ENCODE assay signal across 19 cellular contexts in the genomic region with DNA sequence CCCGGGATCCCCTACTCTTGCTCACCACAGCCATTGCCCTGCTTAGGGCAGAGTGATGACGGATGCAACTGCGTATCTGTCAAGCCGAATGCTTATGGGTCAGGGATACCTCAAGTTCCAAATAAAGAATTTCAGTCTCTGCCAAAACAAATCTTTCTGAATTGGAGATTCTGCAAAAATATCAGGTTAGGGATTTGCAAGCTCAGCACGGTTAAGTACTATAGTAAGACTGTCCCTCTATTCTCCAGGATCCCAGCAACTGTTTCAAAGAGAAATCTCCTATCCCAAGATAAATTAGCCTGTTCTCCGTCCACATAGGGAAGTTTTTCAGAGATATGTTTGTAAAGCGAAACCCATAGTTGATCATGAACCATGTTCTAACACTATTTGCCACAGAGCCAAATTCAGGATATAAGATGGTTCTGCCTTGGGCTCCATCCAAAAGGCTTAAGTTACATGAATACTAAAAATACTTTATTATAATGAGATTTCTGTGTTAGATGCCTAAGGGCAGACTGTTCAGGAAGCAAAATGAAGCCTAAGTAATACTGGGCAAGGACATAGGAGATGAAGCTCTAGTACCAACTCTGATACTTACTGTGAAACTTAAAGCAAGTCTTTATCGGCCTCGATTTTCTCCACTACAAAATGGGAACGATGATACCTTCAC.
DNase-seq lines count a peak whose midpoint lies in the region; ATAC-seq, FAIRE-seq and TF ChIP-seq lines count a peak whose summit lies in the region.
"Had no signal": no experiment of that assay in that cellular context is flagged by ENCODE, and none has a peak within 500 bp of the region (broad histone marks: within the 10 kb centered on the region; RNA-seq: fewer than 3 reads in every experiment).

No MANE protein-coding gene starts in this region.

- H3K4me3 ChIP-seq in HepG2 (replicated peaks in 1 of 3; ENCODE audit: insufficient read depth in 1 of 3, low read depth in 2 of 3, low read length in 3 of 3): no peak overlapping the region
- H3K4me3 ChIP-seq in right lobe of liver: no peak overlapping the region
- H3K4me3 ChIP-seq in psoas muscle: peak overlapping the region; percentile 19
- H3K4me3 ChIP-seq in aorta (ENCODE audit: low read length in 2 of 2): no peak overlapping the region
- H3K4me3 ChIP-seq: SJSA1, skin epidermis had no signal

- TF ChIP-seq POLR2A in HepG2 (IDR thresholded peaks at IDR 0.05; ENCODE audit: insufficient read depth in 1 of 2, low read depth in 2 of 2, low read length in 2 of 2): no peak
- TF ChIP-seq POLR2A in right lobe of liver (IDR thresholded peaks at IDR 0.05): no peak

- H3K27me3 ChIP-seq in HepG2 (ENCODE audit: control insufficient read depth in 1 of 2, insufficient read depth in 2 of 2, low read length in 2 of 2) (no peaks in the 10 kb centered on the region), right lobe of liver (no peaks in the 10 kb centered on the region), psoas muscle (ENCODE audit: insufficient read depth in 3 of 3, low read length in 2 of 3) (no peaks in the 10 kb centered on the region), aorta (ENCODE audit: control insufficient read depth in 1 of 2, insufficient read depth in 2 of 2, low read length in 1 of 2) (no peaks in the 10 kb centered on the region)
- H3K27me3 ChIP-seq: SJSA1 had no signal

- CTCF ChIA-PET in HepG2 (lab: Yijun Ruan, JAX; ENCODE audit: low intra/inter-chr PET ratio, low total read pairs): no interaction called here

- H3K9ac ChIP-seq in HepG2 (ENCODE audit: insufficient read depth, low read depth, low read length): no peak overlapping the region

- in situ Hi-C loops in HepG2 (cut with HindIII; ENCODE audit: extremely low pct_ligation_motif_present, low pct_unique_long_range_greater_than_20kb): no loop called here

- no peak for TF ChIP-seq RAD21 in HepG2 (CRISPR knock-in tag; IDR thresholded peaks at IDR 0.05)

- H4K20me1 ChIP-seq in HepG2 (ENCODE audit: insufficient read depth, low read length): no peaks in the 10 kb centered on the region

- no TSS peak for BruUV-seq in HepG2 (replicated peaks; lab: Mats Ljungman, UMichigan)

- DNase-seq in HepG2 (ENCODE audit: low spot score) (no peak), right lobe of liver (no peak), fibroblast of the conjunctiva (ENCODE audit: low read depth) (peak; percentile 28), psoas muscle (no peak), aorta (no peak), NCI-H2029 treated with DMSO at 0.1 percent for 48 hours (lab: John Stamatoyannopoulos, UW) (no peak)
- DNase-seq: activated CD4-positive, CD25-positive, alpha-beta regulatory T cell treated with anti-CD3 and anti-CD28 coated beads, Interleukin-2, amount 50 U/mL, for 72 hours; activated naive CD8-positive, alpha-beta T cell treated with anti-CD3 and anti-CD28 coated beads, Interleukin-2, amount 50 U/mL, for 24 hours; DMS 273 treated with DMSO at 0.1 percent for 48 hours; effector memory CD4-positive, alpha-beta T cell; midbrain; PC-3; stimulated activated CD4-positive, alpha-beta T cell treated with anti-CD3 and anti-CD28 coated beads, Interleukin-4, amount 100 ng/mL, for 1 hour; T1000 had no signal

- ATAC-seq in HepG2: no peak
- ATAC-seq in right lobe of liver: no peak
- ATAC-seq in psoas muscle: peak; percentile 40 to 61 (median 53)
- no peak for ATAC-seq in aorta (ENCODE audit: low FRiP score)
- no peak for ATAC-seq in HG02981 (IDR thresholded peaks at IDR 0.05; ENCODE audit: unreplicated experiment)
- no peak for ATAC-seq in HG03442 (IDR thresholded peaks at IDR 0.05; ENCODE audit: unreplicated experiment)
- ATAC-seq: activated naive CD8-positive, alpha-beta T cell treated with anti-CD3 and anti-CD28 coated beads, Interleukin-2, amount 50 U/mL, for 24 hours; PC-3 had no signal

- no peak overlapping the region for H3K4me2 ChIP-seq in HepG2 (ENCODE audit: low read depth, low read length)

- H3K79me2 ChIP-seq in HepG2 (ENCODE audit: insufficient read depth, low read length): no peaks in the 10 kb centered on the region

- WGBS in HepG2 (ENCODE audit: low lambda C conversion rate): 96% methylated on average over 10 of the region's 10 CpGs
- 78% methylated on average over 10 of the region's 10 CpGs for WGBS in right lobe of liver (ENCODE audit: insufficient coverage, low coverage, low lambda C conversion rate, missing lambda C conversion rate)
- WGBS in psoas muscle, 3 donors: 40 to 70% (median 43%) methylated on average over 10 of the region's 10 CpGs
- 55 to 60% methylated on average over 10 of the region's 10 CpGs for WGBS in aorta, 2 donors

- TF ChIP-seq CTCF in HepG2 (CRISPR knock-in tag; IDR thresholded peaks at IDR 0.05) (no peak), right lobe of liver (IDR thresholded peaks at IDR 0.05) (no peak), psoas muscle (IDR thresholded peaks at IDR 0.05) (no peak)

- no peak overlapping the region for H2AFZ ChIP-seq in HepG2 (ENCODE audit: low read length)

- FAIRE-seq in HepG2 (lab: Jason Lieb, UNC): no peak
- FAIRE-seq: GM12892 had no signal

- peaks cover 85% of the 10 kb centered on the region for H3K4me1 ChIP-seq in HepG2 (ENCODE audit: insufficient read depth, low read length)
- peaks cover 0 to 12% (median 5%) of the 10 kb centered on the region in 4 donors for H3K4me1 ChIP-seq in right lobe of liver
- H3K4me1 ChIP-seq in psoas muscle: peaks cover 19% of the 10 kb centered on the region
- H3K4me1 ChIP-seq in aorta (ENCODE audit: control insufficient read depth in 1 of 2, insufficient read depth in 2 of 2, low read length in 2 of 2): no peaks in the 10 kb centered on the region

- no peak overlapping the region for H3K27ac ChIP-seq in HepG2 (ENCODE audit: extremely low read length, insufficient read depth, low read length)
- H3K27ac ChIP-seq in right lobe of liver: no peak overlapping the region
- H3K27ac ChIP-seq in psoas muscle: peak overlapping the region; percentile 65
- peak overlapping the region; percentile 72 to 89 for H3K27ac ChIP-seq in aorta (ENCODE audit: low read depth in 1 of 2, low read length in 2 of 2)
- H3K27ac ChIP-seq: SJSA1 had no signal

- H3K9me3 ChIP-seq in HepG2 (ENCODE audit: low read length) (no peaks in the 10 kb centered on the region), right lobe of liver (no peaks in the 10 kb centered on the region), psoas muscle (no peaks in the 10 kb centered on the region), aorta (ENCODE audit: control insufficient read depth, low read length) (no peaks in the 10 kb centered on the region)
- H3K9me3 ChIP-seq: SJSA1 had no signal

- no peak for TF ChIP-seq EP300 in HepG2 (IDR thresholded peaks at IDR 0.05; ENCODE audit: low read depth in 2 of 2, low read length in 2 of 2)
- no peak for TF ChIP-seq EP300 in HepG2 (CRISPR knock-in tag; IDR thresholded peaks at IDR 0.05; ENCODE audit: borderline replicate concordance)

- POLR2A ChIA-PET in HepG2 (lab: Yijun Ruan, JAX): no interaction called here

- intact Hi-C loops in HepG2 (cut with micrococcal nuclease; ENCODE audit: unreplicated experiment) (loop anchor here (2.0 kb wide), 2 partner anchors 69 to 99 kb away; no protein-coding TSS in a partner anchor), right lobe of liver (cut with DNase I) (no loop called here), psoas muscle (cut with DNase I) (loop anchor here in 1 of 2 donors (5.0 kb wide), 1 partner anchor 312 kb away; no protein-coding TSS in a partner anchor), aorta (cut with DNase I) (loop anchor here (5.0 to 10.0 kb wide), 8 partner anchors 98 to 901 kb away; a partner anchor contains a TSS)

- no peaks in the 10 kb centered on the region for H3K36me3 ChIP-seq in HepG2 (replicated peaks in 1 of 2; ENCODE audit: control insufficient read depth in 1 of 2, insufficient read depth in 2 of 2, low read length in 2 of 2)
- H3K36me3 ChIP-seq in right lobe of liver: no peaks in the 10 kb centered on the region
- H3K36me3 ChIP-seq in psoas muscle (ENCODE audit: insufficient read depth in 1 of 2, low read depth in 1 of 2): no peaks in the 10 kb centered on the region
- H3K36me3 ChIP-seq in aorta (ENCODE audit: control insufficient read depth in 1 of 2, insufficient read depth in 2 of 2, low read length in 1 of 2): no peaks in the 10 kb centered on the region
- H3K36me3 ChIP-seq: SJSA1 had no signal

TF ChIP-seq in HepG2, 621 proteins besides CTCF, POLR2A, EP300 and RAD21:
- TF ChIP-seq ZNF629 (CRISPR knock-in tag; conservative IDR thresholded peaks at IDR 0.05) (peak; percentile 53), MAFF (IDR thresholded peaks at IDR 0.05; ENCODE audit: low read depth, low read length) (peak; percentile 51; the same call in 1 of the 2 replicates), MAFK (conservative IDR thresholded peaks at IDR 0.05 in 1 of 2, IDR thresholded peaks at IDR 0.05 in 1 of 2; ENCODE audit: low read length in 2 of 2) (peak; percentile 63 to 77)
- TF ChIP-seq, protein P1, sequence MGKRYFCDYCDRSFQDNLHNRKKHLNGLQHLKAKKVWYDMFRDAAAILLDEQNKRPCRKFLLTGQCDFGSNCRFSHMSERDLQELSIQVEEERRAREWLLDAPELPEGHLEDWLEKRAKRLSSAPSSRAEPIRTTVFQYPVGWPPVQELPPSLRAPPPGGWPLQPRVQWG (CRISPR knock-in tag; IDR thresholded peaks at IDR 0.05; ENCODE audit: borderline replicate concordance, low read depth): no peak

Comparison
In these comparisons a context has a peak if more than half of its experiments do, and no peak if none do; other contexts are left out.
1. intact Hi-C loops: an anchor here in HepG2 (2.0 kb wide) and aorta (5.0 to 10.0 kb wide); none called in right lobe of liver.
2. ATAC-seq: peak in psoas muscle (4 of 4); none in HepG2 (single experiment), right lobe of liver (0 of 4), aorta (single experiment), HG02981 (single experiment) and HG03442 (single experiment).
3. H3K27ac ChIP-seq: peak in psoas muscle (single experiment) and aorta (2 of 2); none in HepG2 (single experiment) and right lobe of liver (0 of 3).